ENCODE assay signal across 21 cellular contexts in the genomic region with DNA sequence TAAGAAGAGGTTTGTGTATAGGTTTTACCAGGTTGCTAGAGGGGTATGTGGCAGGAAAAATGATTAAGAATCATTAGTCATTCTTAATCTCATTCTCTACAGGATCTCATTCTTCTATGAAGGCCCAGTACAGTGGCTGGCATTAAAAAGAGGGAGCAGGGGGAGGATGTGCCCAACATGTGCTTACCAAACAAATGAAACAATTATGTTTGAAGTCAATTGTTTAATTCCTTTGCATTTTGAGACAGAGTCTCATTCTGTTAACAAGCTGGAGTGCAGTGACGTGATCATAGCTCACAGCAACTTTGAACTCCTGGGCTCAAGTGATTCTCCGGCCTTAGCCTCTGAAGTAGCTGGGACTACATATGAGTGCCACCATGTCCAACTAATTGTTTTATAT.
DNase-seq lines count a peak whose midpoint lies in the region; ATAC-seq and TF ChIP-seq lines count a peak whose summit lies in the region.
"Had no signal": no experiment of that assay in that cellular context is flagged by ENCODE, and none has a peak within 500 bp of the region (broad histone marks: within the 10 kb centered on the region; RNA-seq: fewer than 3 reads in every experiment).

No MANE protein-coding gene starts in this region.

- no peaks in the 10 kb centered on the region for H3K36me3 ChIP-seq in WERI-Rb-1
- H3K36me3 ChIP-seq: gastroesophageal sphincter, right lobe of liver had no signal

- DNase-seq in C1 segment of cervical spinal cord (lab: John Stamatoyannopoulos, UW) (peak in 8 of 14 donors; percentile 3 to 31 (median 16)), amygdala (lab: John Stamatoyannopoulos, UW) (peak in 37 of 56 donors; percentile 4 to 80 (median 32)), hippocampal formation (lab: John Stamatoyannopoulos, UW) (peak; percentile 21 to 84), retinal pigment epithelial cell (ENCODE audit: low read depth) (peak; percentile 76), NCI-H524 treated with DMSO at 0.1 percent for 48 hours (lab: John Stamatoyannopoulos, UW) (no peak), DMS 273 (lab: John Stamatoyannopoulos, UW; ENCODE audit: unreplicated experiment) (no peak), WERI-Rb-1 (no peak)
- DNase-seq: activated CD8-positive, alpha-beta memory T cell treated with anti-CD3 and anti-CD28 coated beads for 24 hours; activated naive CD4-positive, alpha-beta T cell treated with Interleukin-2 at 50 U/mL for 16 hours; activated T-cell treated with anti-CD3 and anti-CD28 coated beads, Interleukin-2, amount 50 U/mL, for 48 hours; aorta; CD4-positive, alpha-beta T cell; central memory CD4-positive, alpha-beta T cell; HCEC 1CT; KG1; NCI-H774; right lobe of liver; stimulated activated CD8-positive, alpha-beta memory T cell treated with anti-CD3 and anti-CD28 coated beads, Interleukin-4, amount 100 ng/mL, for 48 hours had no signal

- no peak for TF ChIP-seq POLR2A in GM18505 (IDR thresholded peaks at IDR 0.05; ENCODE audit: borderline replicate concordance, extremely low read depth, insufficient read depth, insufficient read length)

- TF ChIP-seq CTCF in retinal pigment epithelial cell (conservative IDR thresholded peaks at IDR 0.05; ENCODE audit: low read depth, low read length): no peak
- TF ChIP-seq CTCF in WERI-Rb-1 (IDR thresholded peaks at IDR 0.05; ENCODE audit: low read depth, low read length): no peak

- ATAC-seq in GM18505 (IDR thresholded peaks at IDR 0.05; ENCODE audit: unreplicated experiment): no peak
- ATAC-seq: gastroesophageal sphincter, right lobe of liver, Right ventricle myocardium inferior had no signal

- H3K4me3 ChIP-seq in retinal pigment epithelial cell (ENCODE audit: low read length) (no peak overlapping the region), WERI-Rb-1 (ENCODE audit: low read depth, low read length) (no peak overlapping the region)
- H3K4me3 ChIP-seq: gastroesophageal sphincter, right lobe of liver had no signal

- H3K9me3 ChIP-seq in WERI-Rb-1 (ENCODE audit: severe bottlenecking): no peaks in the 10 kb centered on the region
- H3K9me3 ChIP-seq: gastroesophageal sphincter, right lobe of liver had no signal

- no peak overlapping the region for H3K27ac ChIP-seq in WERI-Rb-1
- H3K27ac ChIP-seq: gastroesophageal sphincter, right lobe of liver had no signal

- no peaks in the 10 kb centered on the region for H3K27me3 ChIP-seq in WERI-Rb-1 (ENCODE audit: insufficient read depth, low read depth, severe bottlenecking)
- H3K27me3 ChIP-seq: gastroesophageal sphincter, right lobe of liver had no signal

Comparison
In these comparisons a context has a peak if more than half of its experiments do, and no peak if none do; other contexts are left out.
1. DNase-seq: peak in C1 segment of cervical spinal cord (8 of 14), amygdala (37 of 56), hippocampal formation (2 of 2) and retinal pigment epithelial cell (single experiment); none in NCI-H524 treated with DMSO at 0.1 percent for 48 hours (single experiment), DMS 273 (single experiment) and WERI-Rb-1 (single experiment).